ENCODE assay signal across 8 cellular contexts in the genomic region with DNA sequence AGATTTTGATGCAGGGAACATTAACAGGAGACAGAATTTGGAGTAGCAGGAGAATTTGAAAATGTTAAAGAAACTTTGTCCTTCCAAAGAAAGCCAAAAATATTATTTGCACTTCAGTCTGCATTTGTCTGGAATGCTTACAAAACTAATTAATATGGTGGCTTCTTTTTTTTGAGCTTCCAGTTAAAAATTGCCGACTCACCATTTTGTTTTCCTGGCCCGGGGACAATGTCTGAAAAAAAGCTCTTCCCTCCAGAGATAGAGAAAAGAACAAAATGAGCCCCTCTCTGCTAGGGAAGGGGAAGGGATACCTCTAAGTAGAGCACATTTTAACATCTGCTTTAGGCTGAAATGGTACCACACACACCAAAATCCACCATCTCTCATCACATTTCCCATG.
"Had no signal": no experiment of that assay in that cellular context is flagged by ENCODE, and none has a peak within 500 bp of the region (broad histone marks: within the 10 kb centered on the region; RNA-seq: fewer than 3 reads in every experiment).

No MANE protein-coding gene starts in this region.

- H2AFZ ChIP-seq: GM23338 had no signal

- H3K36me3 ChIP-seq: HAP-1 had no signal

- H3K4me1 Mint-ChIP-seq: IgD-negative memory B cell had no signal

- H3K4me1 ChIP-seq: HAP-1 had no signal

- H3K9me3 ChIP-seq: HAP-1 had no signal

- DNase-seq: H7, HFFc6, KG1 had no signal

- H3K4me2 ChIP-seq: GM23338 had no signal

- H3K27ac Mint-ChIP-seq: GM23338, HFFc6, IgD-negative memory B cell had no signal

- H3K27ac ChIP-seq: HL-60 had no signal

- H3K4me3 ChIP-seq: GM23338, HAP-1 had no signal

- ATAC-seq: GM23338, HCT116 had no signal

- H3K4me3 Mint-ChIP-seq: GM23338, HFFc6, IgD-negative memory B cell had no signal

- H3K36me3 Mint-ChIP-seq: IgD-negative memory B cell had no signal
